Comparison of ENCODE assay signal across 32 cellular contexts in genomic region chr14:65198346-65198745, GRCh38.
"Had no signal": no experiment of that assay in that cellular context is flagged by ENCODE, and none has a peak within 500 bp of the region (broad histone marks: within the 10 kb centered on the region; RNA-seq: fewer than 3 reads in every experiment).

No MANE protein-coding gene starts in this region.

- H3K27ac ChIP-seq: Peyer's patch, SJSA1, WERI-Rb-1 had no signal

- FAIRE-seq: bronchial epithelial cell had no signal

- H3K4me3 ChIP-seq: Peyer's patch, SJSA1 had no signal

- H3K9me3 ChIP-seq: Peyer's patch, SJSA1 had no signal

- H3K36me3 ChIP-seq: Peyer's patch, SJSA1, WERI-Rb-1 had no signal

- DNase-seq: activated CD4-positive, alpha-beta memory T cell treated with anti-CD3 and anti-CD28 coated beads, Interleukin-2, amount 10 ng/mL, durations not matched to agents 7 days and 5 days; activated CD4-positive, alpha-beta T cell treated with anti-CD3 and anti-CD28 coated beads for 1 hour; activated CD4-positive, alpha-beta T cell treated with anti-CD3 and anti-CD28 coated beads for 48 hours; activated CD4-positive, CD25-positive, alpha-beta regulatory T cell; activated CD8-positive, alpha-beta memory T cell treated with anti-CD3 and anti-CD28 coated beads for 24 hours; activated CD8-positive, alpha-beta memory T cell treated with anti-CD3 and anti-CD28 coated beads, Interleukin-2, amount 10 ng/mL, durations not matched to agents 7 days and 5 days; activated CD8-positive, alpha-beta memory T cell treated with anti-CD3 and anti-CD28 coated beads, Interleukin-2, amount 50 U/mL, for 48 hours; activated effector memory CD4-positive, alpha-beta T cell treated with Interleukin-2 at 50 U/mL for 16 hours; activated naive CD4-positive, alpha-beta T cell treated with anti-CD3 and anti-CD28 coated beads, Interleukin-2, amount 10 ng/mL, durations not matched to agents 7 days and 5 days; activated naive CD8-positive, alpha-beta T cell treated with anti-CD3 and anti-CD28 coated beads, Interleukin-2, amount 50 U/mL, for 24 hours; activated T-cell treated with anti-CD3 and anti-CD28 coated beads, Interleukin-2, amount 50 U/mL, for 48 hours; caudate nucleus; NCI-H1105; NCI-H1417 treated with DMSO at 0.1 percent for 48 hours; NCI-H187 treated with DMSO at 0.1 percent for 48 hours; NCI-H2081; NCI-H2171 treated with DMSO at 0.1 percent for 48 hours; NCI-H2227 treated with DMSO at 0.1 percent for 48 hours; NCI-H446; NCI-H510A treated with DMSO at 0.1 percent for 48 hours; NCI-H774; NK-92 treated with Interleukin-12 subunit alpha and Interleukin-12 subunit beta, amount 100 ng/mL, for 24 hours; PC-3; Peyer's patch; RPMI8226; SHP77 treated with DMSO at 0.1 percent for 48 hours; SW 1271; T-helper 1 cell; T1000; WERI-Rb-1 had no signal

- H3K27me3 ChIP-seq: Peyer's patch, SJSA1 had no signal

- H3K4me1 ChIP-seq: Peyer's patch, SJSA1 had no signal

- ATAC-seq: activated CD8-positive, alpha-beta memory T cell treated with anti-CD3 and anti-CD28 coated beads, Interleukin-2, amount 10 ng/mL, durations not matched to agents 7 days and 5 days; activated naive CD8-positive, alpha-beta T cell treated with anti-CD3 and anti-CD28 coated beads, Interleukin-2, amount 50 U/mL, for 24 hours; PC-3 had no signal
